Comparison of ENCODE assay signal across 31 cellular contexts in genomic region chr9:134752476-134752875, GRCh38.
"Had no signal": no experiment of that assay in that cellular context is flagged by ENCODE, and none has a peak within 500 bp of the region (broad histone marks: within the 10 kb centered on the region; RNA-seq: fewer than 3 reads in every experiment).

No MANE protein-coding gene starts in this region.

- H3K9ac ChIP-seq: KMS-11 had no signal

- H3K27ac ChIP-seq: brain microvascular endothelial cell, KMS-11, Peyer's patch, VCaP had no signal

- H3K4me2 ChIP-seq: KMS-11 had no signal

- H3K9me3 ChIP-seq: Peyer's patch had no signal

- H3K36me3 ChIP-seq: Peyer's patch had no signal

- DNase-seq: activated CD4-positive, alpha-beta memory T cell treated with anti-CD3 and anti-CD28 coated beads, Interleukin-2, amount 10 ng/mL, durations not matched to agents 7 days and 5 days; activated CD4-positive, alpha-beta T cell treated with anti-CD3 and anti-CD28 coated beads for 1 hour; activated CD4-positive, alpha-beta T cell treated with anti-CD3 and anti-CD28 coated beads for 48 hours; activated CD4-positive, CD25-positive, alpha-beta regulatory T cell; activated CD8-positive, alpha-beta memory T cell treated with anti-CD3 and anti-CD28 coated beads for 24 hours; activated CD8-positive, alpha-beta memory T cell treated with anti-CD3 and anti-CD28 coated beads, Interleukin-2, amount 10 ng/mL, durations not matched to agents 7 days and 5 days; activated CD8-positive, alpha-beta memory T cell treated with anti-CD3 and anti-CD28 coated beads, Interleukin-2, amount 50 U/mL, for 48 hours; activated effector memory CD4-positive, alpha-beta T cell treated with Interleukin-2 at 50 U/mL for 16 hours; activated naive CD4-positive, alpha-beta T cell treated with anti-CD3 and anti-CD28 coated beads, Interleukin-2, amount 10 ng/mL, durations not matched to agents 7 days and 5 days; activated naive CD8-positive, alpha-beta T cell treated with anti-CD3 and anti-CD28 coated beads, Interleukin-2, amount 50 U/mL, for 24 hours; activated T-cell treated with anti-CD3 and anti-CD28 coated beads, Interleukin-2, amount 50 U/mL, for 48 hours; anterior cingulate cortex; brain microvascular endothelial cell; central memory CD4-positive, alpha-beta T cell; NCI-H1092 treated with DMSO at 0.1 percent for 48 hours; NCI-H1417; NCI-H146; NCI-H187 treated with DMSO at 0.1 percent for 48 hours; NCI-H2081; NCI-H345; NCI-H524 treated with DMSO at 0.1 percent for 48 hours; NCI-H748 treated with DMSO at 0.1 percent for 48 hours; NK-92 treated with Interleukin-12 subunit alpha and Interleukin-12 subunit beta, amount 100 ng/mL, for 24 hours; PC-3; Peyer's patch; RPMI8226; SHP77 treated with DMSO at 0.1 percent for 48 hours; T-cell; T-helper 17 cell had no signal

- H3K4me1 ChIP-seq: Peyer's patch had no signal

- H3K27me3 ChIP-seq: brain microvascular endothelial cell, Peyer's patch had no signal

- H3K4me3 ChIP-seq: Peyer's patch had no signal
